In genomic region chrX:47384502-47384901, GRCh38 we compare ENCODE assay signal across 8 cellular contexts. TPM values are rescaled to one million over a fixed set of nuclear protein-coding genes. Genes with fewer than 3 reads are reported as not detected.
DNase-seq lines count a peak whose midpoint lies in the region; ATAC-seq and TF ChIP-seq lines count a peak whose summit lies in the region.

No MANE protein-coding gene starts in this region.

- H3K9me3 ChIP-seq in adipocyte (ENCODE audit: control insufficient read depth, low read length) (no peaks in the 10 kb centered on the region), right atrium auricular region (no peaks in the 10 kb centered on the region)

- H3K9ac ChIP-seq in adipocyte (ENCODE audit: low read length) = no peak overlapping the region

- H3K4me1 ChIP-seq in adipocyte (ENCODE audit: control insufficient read depth, insufficient read depth, low read length) = no peaks in the 10 kb centered on the region
- no peaks in the 10 kb centered on the region for H3K4me1 ChIP-seq in right atrium auricular region

- intact Hi-C loops in sciatic nerve (cut with DNase I) = no loop called here

- peaks cover 19 to 33% (median 26%) of the 10 kb centered on the region in 3 donors for H3K4me1 Mint-ChIP-seq in T-cell

- POLR2A ChIA-PET in T-cell (lab: Charles Lee) = interaction anchor here in 1 of 2 donors (0.6 kb wide), 1 partner anchor 239 kb away, joined by 13 read pairs; the partner anchor contains the start of gene RBM10

- no peak overlapping the region for H3K27ac ChIP-seq in right atrium auricular region

- CTCF ChIA-PET in T-cell (lab: Charles Lee) = interaction anchor here (0.7 to 2.1 kb wide), 11 partner anchors 15 to 240 kb away, joined by 3 to 14 read pairs (median 4); partner anchors contain the start of genes NDUFB11 (in 1 of the 2), RBM10 (in 1 of the 2) and USP11 (in 1 of the 2)

- no peak for DNase-seq in GM12864 (ENCODE audit: low read depth)
- peak; percentile 76 for DNase-seq in NCI-H1105 treated with DMSO at 0.1 percent for 48 hours (lab: John Stamatoyannopoulos, UW)
- peak; percentile 28 to 77 (median 62) for DNase-seq in T-cell
- DNase-seq in adipocyte (ENCODE audit: low read depth) = peak; percentile 78
- DNase-seq in right atrium auricular region (ENCODE audit: low spot score) = peak; percentile 73
- peak; percentile 74 for DNase-seq in sciatic nerve (ENCODE audit: low spot score)
- no peak for DNase-seq in HuH-7.5 (ENCODE audit: low spot score)

- H3K9me3 Mint-ChIP-seq in T-cell = peaks cover 0 to 4% (median 0%) of the 10 kb centered on the region in 3 donors

- ATAC-seq in T-cell (replicated peaks in 1 of 4) (peak; percentile 54 to 73 (median 56)), sciatic nerve (peak; percentile 61), GM21528 (IDR thresholded peaks at IDR 0.05; ENCODE audit: low FRiP score, unreplicated experiment) (no peak)

- no peak overlapping the region for H3K27ac Mint-ChIP-seq in T-cell

- H3K36me3 Mint-ChIP-seq in T-cell = no peaks in the 10 kb centered on the region

- H3K27me3 ChIP-seq in adipocyte (replicated peaks; ENCODE audit: control insufficient read depth, insufficient read depth, low read length) = peaks cover 16% of the 10 kb centered on the region
- H3K27me3 ChIP-seq in right atrium auricular region = no peaks in the 10 kb centered on the region

- peaks cover 0 to 7% of the 10 kb centered on the region in 2 donors for H3K27me3 Mint-ChIP-seq in T-cell

- H3K4me3 ChIP-seq in GM12864 (ENCODE audit: low read depth, low read length) (no peak overlapping the region), adipocyte (ENCODE audit: low read length) (no peak overlapping the region), right atrium auricular region (no peak overlapping the region)

- TF ChIP-seq CTCF in GM12864 (IDR thresholded peaks at IDR 0.05; ENCODE audit: low read depth, low read length, missing control alignments) (peak; percentile 59), right atrium auricular region (IDR thresholded peaks at IDR 0.05) (peak; percentile 64 to 79)

- H3K36me3 ChIP-seq in adipocyte (ENCODE audit: control insufficient read depth, insufficient read depth, low read length, severe bottlenecking) (no peaks in the 10 kb centered on the region), right atrium auricular region (no peaks in the 10 kb centered on the region)

- no peak overlapping the region for H3K4me3 Mint-ChIP-seq in T-cell

RNA-seq across cellular contexts. Expression of gene ZNF157, which starts 14.1 kb away (rescaled TPM):
- total RNA-seq in T-cell (1 to 10 TPM in 2 of 5 donors, under 1 TPM in 3; 0.72 to 1.2 (median 0.95) TPM), right atrium auricular region (under 1 TPM in 1 of 2 donors, not detected in 1; 0.19 TPM), sciatic nerve (0.71 TPM)

Comparison
In these comparisons a context has a peak if more than half of its experiments do, and no peak if none do; other contexts are left out.
1. DNase-seq: peak in NCI-H1105 treated with DMSO at 0.1 percent for 48 hours (single experiment), T-cell (34 of 34), adipocyte (single experiment), right atrium auricular region (single experiment) and sciatic nerve (single experiment); none in GM12864 (single experiment) and HuH-7.5 (single experiment).